In genomic region chr4:80713409-80713808, GRCh38 we compare ENCODE assay signal across 20 cellular contexts.
DNase-seq lines count a peak whose midpoint lies in the region; ATAC-seq lines count a peak whose summit lies in the region.
"Had no signal": no experiment of that assay in that cellular context is flagged by ENCODE, and none has a peak within 500 bp of the region (broad histone marks: within the 10 kb centered on the region; RNA-seq: fewer than 3 reads in every experiment).

No MANE protein-coding gene starts in this region.

- ATAC-seq in HG02623 (IDR thresholded peaks at IDR 0.05; ENCODE audit: unreplicated experiment): no peak
- no peak for ATAC-seq in HG02938 (IDR thresholded peaks at IDR 0.05; ENCODE audit: unreplicated experiment)
- ATAC-seq: Panc1, WTC11 had no signal

- peak; percentile 53 for DNase-seq in DMS153 (lab: John Stamatoyannopoulos, UW)
- peak; percentile 76 for DNase-seq in DMS79 treated with DMSO at 0.1 percent for 48 hours (lab: John Stamatoyannopoulos, UW)
- DNase-seq in NCI-H345 (lab: John Stamatoyannopoulos, UW): peak; percentile 73
- DNase-seq in iris pigment epithelial cell (ENCODE audit: low read depth): peak; percentile 23
- DNase-seq in stimulated activated CD4-positive, alpha-beta T cell treated with anti-CD3 and anti-CD28 coated beads, Interleukin-15, amount 100 ng/mL, for 24 hours: no peak
- DNase-seq in D341Med (ENCODE audit: low spot score): no peak
- DNase-seq: activated CD4-positive, alpha-beta T cell treated with anti-CD3 and anti-CD28 coated beads, Interleukin-2, amount 50 U/mL, for 1 hour; anterior cingulate cortex; cortex of kidney; endodermal cell; GDM1; H7; Karpas-422; SHP77 treated with DMSO at 0.1 percent for 48 hours; SW 1271; trophoblast cell had no signal

Comparison
In these comparisons a context has a peak if more than half of its experiments do, and no peak if none do; other contexts are left out.
1. DNase-seq: peak in DMS153 (single experiment), DMS79 treated with DMSO at 0.1 percent for 48 hours (single experiment), NCI-H345 (single experiment) and iris pigment epithelial cell (single experiment); none in stimulated activated CD4-positive, alpha-beta T cell treated with anti-CD3 and anti-CD28 coated beads, Interleukin-15, amount 100 ng/mL, for 24 hours (single experiment) and D341Med (single experiment).